1 cellular context compared by ENCODE assay signal in genomic region chr16:81861915-81862314, GRCh38.
TF ChIP-seq lines count a peak whose summit lies in the region.

No MANE protein-coding gene starts in this region.

TF ChIP-seq in HepG2, 621 proteins besides CTCF, POLR2A, EP300 and RAD21:
- TF ChIP-seq TGIF2 (CRISPR knock-in tag; IDR thresholded peaks at IDR 0.05) = no peak
- no peak for TF ChIP-seq MED8 (CRISPR knock-in tag; IDR thresholded peaks at IDR 0.05; ENCODE audit: insufficient replicate concordance)
- TF ChIP-seq ZNF639 (CRISPR knock-in tag; conservative IDR thresholded peaks at IDR 0.05) = no peak
- no peak for TF ChIP-seq SETDB1 (CRISPR knock-in tag; IDR thresholded peaks at IDR 0.05; ENCODE audit: borderline replicate concordance)
- TF ChIP-seq POLR2G (IDR thresholded peaks at IDR 0.05; ENCODE audit: low read depth, low read length) = no peak
- no peak for TF ChIP-seq SYNCRIP (IDR thresholded peaks at IDR 0.05; ENCODE audit: insufficient read depth, low read depth, low read length)
- no peak for TF ChIP-seq NFRKB (IDR thresholded peaks at IDR 0.05)
- TF ChIP-seq FOXP4 (CRISPR knock-in tag; IDR thresholded peaks at IDR 0.05) = no peak
- no peak for TF ChIP-seq ZNF646 (CRISPR knock-in tag; IDR thresholded peaks at IDR 0.05)
- TF ChIP-seq PLSCR1 (CRISPR knock-in tag; IDR thresholded peaks at IDR 0.05; ENCODE audit: borderline replicate concordance) = no peak
- no peak for TF ChIP-seq ZFY (CRISPR knock-in tag; IDR thresholded peaks at IDR 0.05)
- TF ChIP-seq ZNF777 (CRISPR knock-in tag; IDR thresholded peaks at IDR 0.05) = no peak
- no peak for TF ChIP-seq JDP2 (CRISPR knock-in tag; IDR thresholded peaks at IDR 0.05; ENCODE audit: borderline replicate concordance)
- no peak for TF ChIP-seq PRDM15 (CRISPR knock-in tag; IDR thresholded peaks at IDR 0.05)
- TF ChIP-seq GABPB1 (CRISPR knock-in tag; IDR thresholded peaks at IDR 0.05) = no peak
- no peak for TF ChIP-seq CBX1 (IDR thresholded peaks at IDR 0.05; ENCODE audit: low read depth)
- no peak for TF ChIP-seq RFX3 (CRISPR knock-in tag; IDR thresholded peaks at IDR 0.05)
- no peak for TF ChIP-seq MLXIP (CRISPR knock-in tag; IDR thresholded peaks at IDR 0.05; ENCODE audit: borderline replicate concordance)
- TF ChIP-seq ZNF431 (CRISPR knock-in tag; IDR thresholded peaks at IDR 0.05; ENCODE audit: borderline replicate concordance, low read depth) = no peak
- no peak for TF ChIP-seq TEAD3 (CRISPR knock-in tag; optimal IDR thresholded peaks at IDR 0.05; ENCODE audit: borderline replicate concordance)
